27 cellular contexts compared by ENCODE assay signal in the genomic region with DNA sequence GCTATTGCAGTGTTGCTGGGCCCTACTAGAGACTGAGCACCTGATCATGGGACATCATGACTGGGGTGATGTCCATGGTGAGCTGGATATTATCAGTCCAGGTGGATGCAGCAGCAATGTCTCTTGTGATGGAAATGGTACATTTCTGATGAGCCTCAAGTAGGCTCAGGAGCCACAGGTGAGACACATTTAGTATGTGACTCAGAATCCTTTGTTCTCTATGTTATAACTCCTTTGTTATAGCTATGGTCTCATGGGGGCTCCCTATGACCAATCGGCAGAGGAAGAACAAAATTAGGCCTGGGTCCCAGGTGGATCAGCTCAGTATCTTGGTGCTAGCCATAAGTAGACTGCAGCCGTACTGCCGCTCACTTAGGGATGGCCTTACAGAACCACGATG.
"Had no signal": no experiment of that assay in that cellular context is flagged by ENCODE, and none has a peak within 500 bp of the region (broad histone marks: within the 10 kb centered on the region; RNA-seq: fewer than 3 reads in every experiment).

No MANE protein-coding gene starts in this region.

- H3K27ac ChIP-seq: Peyer's patch, RWPE1, SJSA1 had no signal

- H3K27ac Mint-ChIP-seq: activated CD8-positive, alpha-beta T cell treated with anti-CD3 and anti-CD28 coated beads, Interleukin-2, amount 10 ng/mL, durations not matched to agents 7 days and 5 days; activated naive CD4-positive, alpha-beta T cell treated with anti-CD3 and anti-CD28 coated beads, Interleukin-2, amount 50 U/mL, for 24 hours; WTC11 had no signal

- H3K4me3 ChIP-seq: Peyer's patch, SJSA1 had no signal

- H3K9me3 Mint-ChIP-seq: WTC11 had no signal

- DNase-seq: activated CD4-positive, alpha-beta T cell treated with anti-CD3 and anti-CD28 coated beads for 48 hours; activated CD4-positive, alpha-beta T cell treated with anti-CD3 and anti-CD28 coated beads, Interleukin-2, amount 50 U/mL, for 4 hours; activated CD4-positive, CD25-positive, alpha-beta regulatory T cell treated with anti-CD3 and anti-CD28 coated beads, Interleukin-2, amount 50 U/mL, for 72 hours; activated CD8-positive, alpha-beta memory T cell treated with anti-CD3 and anti-CD28 coated beads, Interleukin-2, amount 50 U/mL, for 48 hours; activated CD8-positive, alpha-beta T cell treated with anti-CD3 and anti-CD28 coated beads, Interleukin-2, amount 10 ng/mL, durations not matched to agents 7 days and 5 days; activated T-cell treated with anti-CD3 and anti-CD28 coated beads, Interleukin-2, amount 50 U/mL, for 1 hour; aorta; Karpas-422; NCI-H1092; NCI-H1417; NCI-H2029; NCI-H2107; NCI-H2171 treated with DMSO at 0.1 percent for 48 hours; NCI-H226; NCI-H526; NCI-H774; NK-92 treated with Interleukin-12 subunit alpha and Interleukin-12 subunit beta, amount 100 ng/mL, for 24 hours; OCI-M1; Peyer's patch; SHP77; SW 1271 had no signal

- H3K27me3 Mint-ChIP-seq: activated naive CD4-positive, alpha-beta T cell treated with anti-CD3 and anti-CD28 coated beads, Interleukin-2, amount 50 U/mL, for 24 hours; central memory CD8-positive, alpha-beta T cell had no signal

- H3K9me3 ChIP-seq: Peyer's patch, SJSA1 had no signal

- H3K36me3 Mint-ChIP-seq: activated naive CD4-positive, alpha-beta T cell treated with anti-CD3 and anti-CD28 coated beads, Interleukin-2, amount 50 U/mL, for 24 hours; WTC11 had no signal

- H3K4me1 Mint-ChIP-seq: activated naive CD4-positive, alpha-beta T cell treated with anti-CD3 and anti-CD28 coated beads, Interleukin-2, amount 50 U/mL, for 24 hours; central memory CD8-positive, alpha-beta T cell; WTC11 had no signal

- H3K4me3 Mint-ChIP-seq: activated CD8-positive, alpha-beta T cell treated with anti-CD3 and anti-CD28 coated beads, Interleukin-2, amount 10 ng/mL, durations not matched to agents 7 days and 5 days; activated naive CD4-positive, alpha-beta T cell treated with anti-CD3 and anti-CD28 coated beads, Interleukin-2, amount 50 U/mL, for 24 hours; central memory CD8-positive, alpha-beta T cell; WTC11 had no signal

- ATAC-seq: activated CD8-positive, alpha-beta T cell treated with anti-CD3 and anti-CD28 coated beads, Interleukin-2, amount 10 ng/mL, durations not matched to agents 7 days and 5 days; SK-N-SH treated with all-trans-retinoic acid at 6 μM for 48 hours; WTC11 had no signal

- H3K27me3 ChIP-seq: Peyer's patch, SJSA1 had no signal

- H3K36me3 ChIP-seq: Peyer's patch, SJSA1 had no signal
